In genomic region chr16:30060354-30061194, GRCh38 we compare ENCODE assay signal across 2 cellular contexts.
TF ChIP-seq lines count a peak whose summit lies in the region.

No MANE protein-coding gene starts in this region.

TF ChIP-seq in HEK293, 187 proteins besides CTCF, POLR2A, EP300 and RAD21 (continues in another document):
- TF ChIP-seq ZBTB8A (tag by site-specific recombination; IDR thresholded peaks at IDR 0.05) (no peak), ZNF362 (tag by site-specific recombination; IDR thresholded peaks at IDR 0.05) (no peak), INSM2 (tag by site-specific recombination; IDR thresholded peaks at IDR 0.05) (no peak), ZNF398 (tag by site-specific recombination; IDR thresholded peaks at IDR 0.05) (peak; percentile 48; the same call in 1 of the 2 replicates), ZNF501 (tag by site-specific recombination; IDR thresholded peaks at IDR 0.05) (no peak), ZNF488 (tag by site-specific recombination; IDR thresholded peaks at IDR 0.05) (no peak), PBX3 (CRISPR knock-in tag; IDR thresholded peaks at IDR 0.05) (no peak), ZNF830 (tag by site-specific recombination; IDR thresholded peaks at IDR 0.05; ENCODE audit: low read depth) (no peak), ZSCAN16 (tag by site-specific recombination; IDR thresholded peaks at IDR 0.05) (peak; percentile 62; the same call in 1 of the 2 replicates), ZNF623 (tag by site-specific recombination; IDR thresholded peaks at IDR 0.05) (no peak), ZNF311 (tag by site-specific recombination; IDR thresholded peaks at IDR 0.05; ENCODE audit: borderline replicate concordance) (no peak), ZNF585B (tag by site-specific recombination; IDR thresholded peaks at IDR 0.05) (no peak), GFI1B (tag by site-specific recombination; IDR thresholded peaks at IDR 0.05) (0 out of 2 replicates have a peak, but pooled peaks have one; percentile 17), ZSCAN18 (tag by site-specific recombination; IDR thresholded peaks at IDR 0.05) (no peak), ZNF391 (tag by site-specific recombination; IDR thresholded peaks at IDR 0.05; ENCODE audit: borderline replicate concordance, low read depth) (no peak), ZNF394 (tag by site-specific recombination; IDR thresholded peaks at IDR 0.05; ENCODE audit: borderline replicate concordance) (no peak), ZNF221 (tag by site-specific recombination; IDR thresholded peaks at IDR 0.05; ENCODE audit: borderline replicate concordance) (no peak), ZNF24 (tag by site-specific recombination; IDR thresholded peaks at IDR 0.05) (no peak), ZNF416 (tag by site-specific recombination; IDR thresholded peaks at IDR 0.05) (no peak), ZNF433 (tag by site-specific recombination; IDR thresholded peaks at IDR 0.05; ENCODE audit: low read depth) (no peak)

TF ChIP-seq in GM12878, 131 proteins besides CTCF, POLR2A, EP300 and RAD21:
- TF ChIP-seq MEF2B (IDR thresholded peaks at IDR 0.05; ENCODE audit: partially characterized antibody, poor library complexity, severe bottlenecking) (peak; percentile 16), POLR2AphosphoS2 (IDR thresholded peaks at IDR 0.05; ENCODE audit: low read depth, low read length) (no peak), JUND (IDR thresholded peaks at IDR 0.05; ENCODE audit: low read depth, low read length) (no peak)
